19 cellular contexts compared by ENCODE assay signal in genomic region chr2:10980886-10981425, GRCh38.
DNase-seq lines count a peak whose midpoint lies in the region; FAIRE-seq and TF ChIP-seq lines count a peak whose summit lies in the region.
"Had no signal": no experiment of that assay in that cellular context is flagged by ENCODE, and none has a peak within 500 bp of the region (broad histone marks: within the 10 kb centered on the region; RNA-seq: fewer than 3 reads in every experiment).

No MANE protein-coding gene starts in this region.

- H2BK5ac ChIP-seq in H1 (ENCODE audit: low read depth, low read length), result no peak overlapping the region

- H3K4me1 Mint-ChIP-seq in CD4-positive, alpha-beta memory T cell, result peaks cover 0 to 3% (median 0%) of the 10 kb centered on the region in 4 donors

- H3K4me3 Mint-ChIP-seq in CD4-positive, alpha-beta memory T cell, result no peak overlapping the region
- H3K4me3 Mint-ChIP-seq: CD14-positive monocyte; CD8-positive, alpha-beta memory T cell; HFFc6 had no signal

- intact Hi-C loops in CD4-positive, alpha-beta memory T cell (cut with micrococcal nuclease), result no loop called here

- DNase-seq in activated CD8-positive, alpha-beta memory T cell treated with anti-CD3 and anti-CD28 coated beads, Interleukin-2, amount 50 U/mL, for 48 hours, result peak; percentile 33
- DNase-seq in activated CD8-positive, alpha-beta memory T cell treated with anti-CD3 and anti-CD28 coated beads, Interleukin-2, amount 50 U/mL, for 4 hours, result no peak
- DNase-seq in H1 (ENCODE audit: low read depth in 1 of 2, low spot score in 2 of 2) (no peak), mesenteric fat pad (ENCODE audit: low spot score) (peak; percentile 49), suprapubic skin (ENCODE audit: low spot score in 2 of 2) (peak; percentile 24 to 29), NCI-H2029 treated with DMSO at 0.1 percent for 48 hours (lab: John Stamatoyannopoulos, UW) (no peak)
- no peak for DNase-seq in CD4-positive, alpha-beta memory T cell
- DNase-seq: Caco-2; CD8-positive, alpha-beta memory T cell; DND-41; GDM1; GOT3; HCEC 1CT; HFFc6 had no signal

- no peak overlapping the region for H3K4me3 ChIP-seq in H1 (ENCODE audit: extremely low read depth in 1 of 4, insufficient read depth in 2 of 4, low read depth in 3 of 4, low read length in 4 of 4)
- H3K4me3 ChIP-seq in suprapubic skin, result no peak overlapping the region
- H3K4me3 ChIP-seq in CD4-positive, alpha-beta memory T cell (ENCODE audit: low read length in 2 of 2), result no peak overlapping the region
- H3K4me3 ChIP-seq: A549 had no signal

- H3K79me2 ChIP-seq in H1 (ENCODE audit: control insufficient read depth in 1 of 2, insufficient read depth in 2 of 2, low read length in 2 of 2), result no peaks in the 10 kb centered on the region

- no peak overlapping the region for H3K56ac ChIP-seq in H1 (replicated peaks; ENCODE audit: insufficient read length, low read depth, low read length)

- H3K36me3 ChIP-seq in H1 (ENCODE audit: control insufficient read depth in 2 of 4, insufficient read depth in 4 of 4, low read length in 3 of 4) (no peaks in the 10 kb centered on the region), suprapubic skin (no peaks in the 10 kb centered on the region)
- no peaks in the 10 kb centered on the region for H3K36me3 ChIP-seq in CD4-positive, alpha-beta memory T cell (ENCODE audit: insufficient read depth, low read length)

- CTCF ChIA-PET in H1 (lab: Charles Lee; ENCODE audit: partially characterized antibody), result interaction anchor here (0.6 to 2.5 kb wide), 4 partner anchors 10 to 149 kb away, joined by 3 to 9 read pairs (median 6); no protein-coding TSS in a partner anchor
- CTCF ChIA-PET in CD4-positive, alpha-beta memory T cell (lab: Charles Lee; ENCODE audit: partially characterized antibody), result no interaction called here

- no peaks in the 10 kb centered on the region for H3K79me1 ChIP-seq in H1 (ENCODE audit: low read depth, low read length)

- H4K8ac ChIP-seq in H1 (ENCODE audit: extremely low read depth, insufficient read depth, low read length), result peak overlapping the region; percentile 20; the same call in 1 of the 2 replicates

- H3K23me2 ChIP-seq in H1 (ENCODE audit: low read depth, low read length), result no peaks in the 10 kb centered on the region

- H3K14ac ChIP-seq in H1 (ENCODE audit: insufficient read length), result no peak overlapping the region

- H3K4me1 ChIP-seq in H1 (replicated peaks in 1 of 4; ENCODE audit: control insufficient read depth in 3 of 4, insufficient read depth in 4 of 4, low read length in 3 of 4), result peaks cover 0 to 12% (median 0%) of the 10 kb centered on the region in 4 experiments; a peak in 2 of 7 replicates
- peaks cover 7% of the 10 kb centered on the region for H3K4me1 ChIP-seq in suprapubic skin
- no peaks in the 10 kb centered on the region for H3K4me1 ChIP-seq in CD4-positive, alpha-beta memory T cell (ENCODE audit: insufficient read depth, low read length)
- H3K4me1 ChIP-seq: A549, Caco-2 had no signal

- H3K9me3 ChIP-seq in H1 (ENCODE audit: insufficient read depth in 2 of 2, low read depth in 1 of 2, low read length in 1 of 2) (no peaks in the 10 kb centered on the region), suprapubic skin (no peaks in the 10 kb centered on the region)
- no peaks in the 10 kb centered on the region for H3K9me3 ChIP-seq in CD4-positive, alpha-beta memory T cell (ENCODE audit: control insufficient read depth in 1 of 2, low read length in 2 of 2)
- H3K9me3 ChIP-seq: A549 had no signal

- no peak for TF ChIP-seq RAD21 in H1 (IDR thresholded peaks at IDR 0.05 in 1 of 2, conservative IDR thresholded peaks at IDR 0.05 in 1 of 2; ENCODE audit: low read depth in 2 of 2, low read length in 2 of 2)

- no peak overlapping the region for H3K23ac ChIP-seq in H1 (ENCODE audit: insufficient read length)

- TF ChIP-seq CTCF in H1 (IDR thresholded peaks at IDR 0.05; ENCODE audit: control extremely low read depth in 1 of 3, insufficient read depth in 1 of 3, low read depth in 1 of 3, low read length in 3 of 3), result no peak
- no peak for TF ChIP-seq CTCF in suprapubic skin (IDR thresholded peaks at IDR 0.05)

- H2AFZ ChIP-seq in H1 (ENCODE audit: low read length), result no peak overlapping the region

- H3K27me3 Mint-ChIP-seq in CD4-positive, alpha-beta memory T cell, result peaks cover 0 to 6% of the 10 kb centered on the region in 2 donors

- no peak overlapping the region for H2BK15ac ChIP-seq in H1 (ENCODE audit: low read length)

- TF ChIP-seq EP300 in H1 (IDR thresholded peaks at IDR 0.05; ENCODE audit: borderline replicate concordance in 1 of 2, low read depth in 2 of 2, low read length in 2 of 2) (no peak), suprapubic skin (IDR thresholded peaks at IDR 0.05) (no peak)

- no peak overlapping the region for H3K4me2 ChIP-seq in H1 (ENCODE audit: insufficient read depth in 1 of 2, low read depth in 2 of 2, low read length in 2 of 2)
- H3K4me2 ChIP-seq: A549 had no signal

- H3K27me3 ChIP-seq in H1 (replicated peaks in 1 of 4; ENCODE audit: control insufficient read depth in 3 of 4, extremely low read depth in 1 of 4, insufficient read depth in 3 of 4, low read length in 3 of 4) (peaks cover 0 to 2% (median 0%) of the 10 kb centered on the region in 4 experiments; a peak in 1 of 7 replicates), suprapubic skin (peaks cover 13% of the 10 kb centered on the region)
- H3K27me3 ChIP-seq in CD4-positive, alpha-beta memory T cell (ENCODE audit: insufficient read depth, low read length), result no peaks in the 10 kb centered on the region

- H4K20me1 ChIP-seq in H1 (replicated peaks in 1 of 2; ENCODE audit: control insufficient read depth in 1 of 2, insufficient read depth in 2 of 2, low read length in 2 of 2), result no peaks in the 10 kb centered on the region

- no peak overlapping the region for H4K91ac ChIP-seq in H1 (replicated peaks; ENCODE audit: insufficient read length, low read length)

- no peaks in the 10 kb centered on the region for H3K9me3 Mint-ChIP-seq in CD4-positive, alpha-beta memory T cell
- H3K9me3 Mint-ChIP-seq: CD14-positive monocyte; CD8-positive, alpha-beta memory T cell; HFFc6 had no signal

- no peak overlapping the region for H3K9ac ChIP-seq in H1 (replicated peaks in 1 of 4; ENCODE audit: extremely low read depth in 1 of 4, low read depth in 3 of 4, low read length in 3 of 4)

- no peak overlapping the region for H2BK12ac ChIP-seq in H1 (ENCODE audit: low read depth, low read length)

- no peak for FAIRE-seq in H1 (lab: Jason Lieb, UNC)
- FAIRE-seq: A549, GM12892, GM19239 had no signal

- H2BK120ac ChIP-seq in H1 (replicated peaks; ENCODE audit: low read depth, low read length), result no peak overlapping the region

- 97% methylated on average over 7 of the region's 7 CpGs; no CpG with 5 or more reads in 1 of the 2 experiments for WGBS in H1 (ENCODE audit: extremely low coverage in 1 of 2, insufficient coverage in 1 of 2, insufficient read length in 1 of 2, insufficient replicate concordance in 2 of 2, low coverage in 1 of 2, low lambda C conversion rate in 2 of 2, missing lambda C conversion rate in 1 of 2), 2 experiments
- 61% methylated on average over 7 of the region's 7 CpGs for WGBS in suprapubic skin

- H3K4ac ChIP-seq in H1 (replicated peaks; ENCODE audit: insufficient read length, low read depth, low read length), result no peak overlapping the region

- no peak overlapping the region for H2AK5ac ChIP-seq in H1 (ENCODE audit: low read depth, low read length)

- H3K27ac Mint-ChIP-seq in CD4-positive, alpha-beta memory T cell, result no peak overlapping the region
- H3K27ac Mint-ChIP-seq: CD14-positive monocyte; CD8-positive, alpha-beta memory T cell; HFFc6 had no signal

- no peak overlapping the region for H2BK20ac ChIP-seq in H1 (ENCODE audit: low read length)

- H3K27ac ChIP-seq in H1 (ENCODE audit: low read depth, low read length), result no peak overlapping the region
- no peak overlapping the region for H3K27ac ChIP-seq in suprapubic skin
- no peak overlapping the region for H3K27ac ChIP-seq in CD4-positive, alpha-beta memory T cell (ENCODE audit: low read depth, low read length)
- H3K27ac ChIP-seq: A549, HL-60 had no signal

- H3K36me3 Mint-ChIP-seq in CD4-positive, alpha-beta memory T cell, result no peaks in the 10 kb centered on the region
- H3K36me3 Mint-ChIP-seq: CD14-positive monocyte; CD8-positive, alpha-beta memory T cell had no signal

- POLR2A ChIA-PET in H1 (lab: Charles Lee; ENCODE audit: partially characterized antibody), result interaction anchor here (1.3 kb wide), 1 partner anchor 11 kb away, joined by 3 read pairs; no protein-coding TSS in a partner anchor
- POLR2A ChIA-PET in CD4-positive, alpha-beta memory T cell (lab: Charles Lee; ENCODE audit: partially characterized antibody), result no interaction called here

- no peak overlapping the region for H3K18ac ChIP-seq in H1 (ENCODE audit: extremely low read depth, low read length)

- no peak overlapping the region for H4K5ac ChIP-seq in H1 (ENCODE audit: insufficient read length, low read depth, low read length)

- no peak for TF ChIP-seq POLR2A in H1 (IDR thresholded peaks at IDR 0.05; ENCODE audit: control extremely low read depth in 1 of 2, low read depth in 2 of 2, low read length in 2 of 2)
- TF ChIP-seq POLR2A in suprapubic skin (IDR thresholded peaks at IDR 0.05), result no peak

TF ChIP-seq in H1, 55 proteins besides CTCF, POLR2A, EP300 and RAD21:
- TF ChIP-seq TEAD4 (IDR thresholded peaks at IDR 0.05; ENCODE audit: low read depth, low read length), result no peak
- TF ChIP-seq JUND (IDR thresholded peaks at IDR 0.05; ENCODE audit: low read length), result no peak
- TF ChIP-seq ZNF274 (IDR thresholded peaks at IDR 0.05; ENCODE audit: borderline replicate concordance, extremely low read depth, low read length), result no peak
- no peak for TF ChIP-seq KDM5A (IDR thresholded peaks at IDR 0.05; ENCODE audit: low read length)
- no peak for TF ChIP-seq GTF2F1 (IDR thresholded peaks at IDR 0.05; ENCODE audit: borderline replicate concordance, low read depth, low read length)
TF ChIP-seq in H1: peak in this region for 0.

Comparison
In these comparisons a context has a peak if more than half of its experiments do, and no peak if none do; other contexts are left out.
1. DNase-seq: peak in activated CD8-positive, alpha-beta memory T cell treated with anti-CD3 and anti-CD28 coated beads, Interleukin-2, amount 50 U/mL, for 48 hours (single experiment), mesenteric fat pad (single experiment) and suprapubic skin (2 of 2); none in activated CD8-positive, alpha-beta memory T cell treated with anti-CD3 and anti-CD28 coated beads, Interleukin-2, amount 50 U/mL, for 4 hours (single experiment), H1 (0 of 2), CD4-positive, alpha-beta memory T cell (0 of 5) and NCI-H2029 treated with DMSO at 0.1 percent for 48 hours (single experiment).